ENCODE assay signal across 14 cellular contexts in genomic region chr16:4618645-4619418, GRCh38. TPM values are rescaled to one million over a fixed set of nuclear protein-coding genes. Genes with fewer than 3 reads are reported as not detected.
DNase-seq lines count a peak whose midpoint lies in the region; ATAC-seq and TF ChIP-seq lines count a peak whose summit lies in the region.
"Had no signal": no experiment of that assay in that cellular context is flagged by ENCODE, and none has a peak within 500 bp of the region (broad histone marks: within the 10 kb centered on the region; RNA-seq: fewer than 3 reads in every experiment).

No MANE protein-coding gene starts in this region.

- H3K9me3 Mint-ChIP-seq in activated naive CD4-positive, alpha-beta T cell treated with anti-CD3 and anti-CD28 coated beads, Interleukin-2, amount 10 ng/mL, durations not matched to agents 7 days and 5 days, result no peaks in the 10 kb centered on the region
- H3K9me3 Mint-ChIP-seq: neural progenitor cell had no signal

- H3K27ac Mint-ChIP-seq in activated naive CD4-positive, alpha-beta T cell treated with anti-CD3 and anti-CD28 coated beads, Interleukin-2, amount 10 ng/mL, durations not matched to agents 7 days and 5 days, result peak overlapping the region; percentile 37
- no peak overlapping the region for H3K27ac Mint-ChIP-seq in T-helper 17 cell
- H3K27ac Mint-ChIP-seq: neural progenitor cell had no signal

- peaks cover 41% of the 10 kb centered on the region for H3K4me1 Mint-ChIP-seq in activated naive CD4-positive, alpha-beta T cell treated with anti-CD3 and anti-CD28 coated beads, Interleukin-2, amount 10 ng/mL, durations not matched to agents 7 days and 5 days
- H3K4me1 Mint-ChIP-seq in T-helper 17 cell, result peaks cover 8% of the 10 kb centered on the region

- no peaks in the 10 kb centered on the region for H3K36me3 Mint-ChIP-seq in activated naive CD4-positive, alpha-beta T cell treated with anti-CD3 and anti-CD28 coated beads, Interleukin-2, amount 10 ng/mL, durations not matched to agents 7 days and 5 days
- peaks cover 2% of the 10 kb centered on the region for H3K36me3 Mint-ChIP-seq in T-helper 17 cell (ENCODE audit: low read depth)
- H3K36me3 Mint-ChIP-seq: neural progenitor cell had no signal

- 54% methylated on average over 8 of the region's 8 CpGs for WGBS in liver
- WGBS in upper lobe of left lung, 2 donors, result 69 to 72% methylated on average over 3 to 8 of the region's 8 CpGs

- TF ChIP-seq CTCF in RWPE2 (IDR thresholded peaks at IDR 0.05; ENCODE audit: poor library complexity, severe bottlenecking) (no peak), liver (IDR thresholded peaks at IDR 0.05; ENCODE audit: low read depth, low read length, missing input control) (peak; percentile 23), upper lobe of left lung (IDR thresholded peaks at IDR 0.05) (no peak)

- H3K4me3 Mint-ChIP-seq in activated naive CD4-positive, alpha-beta T cell treated with anti-CD3 and anti-CD28 coated beads, Interleukin-2, amount 10 ng/mL, durations not matched to agents 7 days and 5 days, result no peak overlapping the region
- no peak overlapping the region for H3K4me3 Mint-ChIP-seq in T-helper 17 cell
- H3K4me3 Mint-ChIP-seq: neural progenitor cell had no signal

- H3K4me1 ChIP-seq in RWPE2 (ENCODE audit: insufficient read depth, poor library complexity, severe bottlenecking) (peaks cover 19% of the 10 kb centered on the region), liver (ENCODE audit: control insufficient read depth in 4 of 4, insufficient read depth in 4 of 4, low read length in 3 of 4) (peaks cover 12 to 47% (median 30%) of the 10 kb centered on the region in 4 donors), upper lobe of left lung (peaks cover 26 to 45% (median 36%) of the 10 kb centered on the region in 4 donors)

- H3K9ac ChIP-seq in liver (ENCODE audit: low read depth in 1 of 2, low read length in 2 of 2), result peak overlapping the region in 1 of 2 donors; percentile 99
- H3K9ac ChIP-seq: neural progenitor cell had no signal

- TF ChIP-seq POLR2A in upper lobe of left lung (IDR thresholded peaks at IDR 0.05), result no peak

- DNase-seq in activated naive CD4-positive, alpha-beta T cell treated with anti-CD3 and anti-CD28 coated beads, Interleukin-2, amount 10 ng/mL, durations not matched to agents 7 days and 5 days, result no peak
- DNase-seq in activated naive CD4-positive, alpha-beta T cell treated with anti-CD3 and anti-CD28 coated beads, Interleukin-2, amount 50 U/mL, for 16 hours, result no peak
- DNase-seq in RWPE2 (ENCODE audit: low spot score) (no peak), upper lobe of left lung (no peak), T-helper 17 cell (no peak), epidermal melanocyte (ENCODE audit: insufficient read length, low spot score) (no peak)
- DNase-seq: activated CD4-positive, alpha-beta T cell treated with anti-CD3 and anti-CD28 coated beads, Interleukin-2, amount 50 U/mL, for 1 hour; brain microvascular endothelial cell; left cardiac atrium; T-helper 2 cell; tibial artery had no signal

- H3K36me3 ChIP-seq in RWPE2 (ENCODE audit: low read depth), result no peaks in the 10 kb centered on the region
- H3K36me3 ChIP-seq in liver (ENCODE audit: control insufficient read depth in 4 of 4, insufficient read depth in 3 of 4, low read depth in 1 of 4, low read length in 3 of 4), result no peaks in the 10 kb centered on the region
- H3K36me3 ChIP-seq in upper lobe of left lung, result no peaks in the 10 kb centered on the region
- H3K36me3 ChIP-seq: brain microvascular endothelial cell, neural progenitor cell, tibial artery had no signal

- H3K27me3 ChIP-seq in RWPE2 (ENCODE audit: insufficient read depth, poor library complexity, severe bottlenecking) (no peaks in the 10 kb centered on the region), liver (ENCODE audit: control insufficient read depth in 4 of 4, insufficient read depth in 4 of 4, low read length in 3 of 4) (no peaks in the 10 kb centered on the region), upper lobe of left lung (no peaks in the 10 kb centered on the region)
- H3K27me3 ChIP-seq: brain microvascular endothelial cell, neural progenitor cell, tibial artery had no signal

- H3K9me3 ChIP-seq in RWPE2 (ENCODE audit: severe bottlenecking) (no peaks in the 10 kb centered on the region), liver (ENCODE audit: control insufficient read depth in 4 of 4, low read length in 3 of 4) (no peaks in the 10 kb centered on the region), upper lobe of left lung (no peaks in the 10 kb centered on the region), T-helper 17 cell (ENCODE audit: control insufficient read depth, low read length, poor library complexity, severe bottlenecking) (no peaks in the 10 kb centered on the region)
- H3K9me3 ChIP-seq: tibial artery had no signal

- no peak overlapping the region for H3K4me3 ChIP-seq in RWPE2 (ENCODE audit: severe bottlenecking)
- no peak overlapping the region for H3K4me3 ChIP-seq in liver (ENCODE audit: low read depth in 1 of 3, low read length in 3 of 3)
- no peak overlapping the region for H3K4me3 ChIP-seq in upper lobe of left lung
- H3K4me3 ChIP-seq: neural progenitor cell, tibial artery had no signal

- no peaks in the 10 kb centered on the region for H3K27me3 Mint-ChIP-seq in activated naive CD4-positive, alpha-beta T cell treated with anti-CD3 and anti-CD28 coated beads, Interleukin-2, amount 10 ng/mL, durations not matched to agents 7 days and 5 days
- no peaks in the 10 kb centered on the region for H3K27me3 Mint-ChIP-seq in T-helper 17 cell

- no peak for TF ChIP-seq EP300 in upper lobe of left lung (IDR thresholded peaks at IDR 0.05)

- TF ChIP-seq RAD21 in liver (IDR thresholded peaks at IDR 0.05), result peak; percentile 28 to 60

- H3K27ac ChIP-seq in RWPE2 (ENCODE audit: poor library complexity, severe bottlenecking) (peak overlapping the region; percentile 64), liver (ENCODE audit: low read depth in 1 of 2, low read length in 2 of 2) (peak overlapping the region; percentile 95 to 100), upper lobe of left lung (peak overlapping the region in 3 of 4 donors; percentile 12 to 97 (median 58))
- H3K27ac ChIP-seq: brain microvascular endothelial cell, neural progenitor cell had no signal

- ATAC-seq in RWPE2 (ENCODE audit: low read depth) (peak; percentile 48), upper lobe of left lung (ENCODE audit: low FRiP score in 2 of 2) (no peak), HG03095 (IDR thresholded peaks at IDR 0.05; ENCODE audit: unreplicated experiment) (no peak), T-helper 17 cell (no peak)
- ATAC-seq: left cardiac atrium had no signal

- CTCF ChIA-PET in activated naive CD4-positive, alpha-beta T cell treated with anti-CD3 and anti-CD28 coated beads, Interleukin-2, amount 10 ng/mL, durations not matched to agents 7 days and 5 days (lab: Charles Lee), result interaction anchor here (0.7 to 0.8 kb wide), 2 partner anchors 64 to 104 kb away, joined by 3 read pairs; no protein-coding TSS in a partner anchor

TF ChIP-seq in liver, 16 proteins besides CTCF, POLR2A, EP300 and RAD21 (continues in another document):
- TF ChIP-seq, protein P1, sequence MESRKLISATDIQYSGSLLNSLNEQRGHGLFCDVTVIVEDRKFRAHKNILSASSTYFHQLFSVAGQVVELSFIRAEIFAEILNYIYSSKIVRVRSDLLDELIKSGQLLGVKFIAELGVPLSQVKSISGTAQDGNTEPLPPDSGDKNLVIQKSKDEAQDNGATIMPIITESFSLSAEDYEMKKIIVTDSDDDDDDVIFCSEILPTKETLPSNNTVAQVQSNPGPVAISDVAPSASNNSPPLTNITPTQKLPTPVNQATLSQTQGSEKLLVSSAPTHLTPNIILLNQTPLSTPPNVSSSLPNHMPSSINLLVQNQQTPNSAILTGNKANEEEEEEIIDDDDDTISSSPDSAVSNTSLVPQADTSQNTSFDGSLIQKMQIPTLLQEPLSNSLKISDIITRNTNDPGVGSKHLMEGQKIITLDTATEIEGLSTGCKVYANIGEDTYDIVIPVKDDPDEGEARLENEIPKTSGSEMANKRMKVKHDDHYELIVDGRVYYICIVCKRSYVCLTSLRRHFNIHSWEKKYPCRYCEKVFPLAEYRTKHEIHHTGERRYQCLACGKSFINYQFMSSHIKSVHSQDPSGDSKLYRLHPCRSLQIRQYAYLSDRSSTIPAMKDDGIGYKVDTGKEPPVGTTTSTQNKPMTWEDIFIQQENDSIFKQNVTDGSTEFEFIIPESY (IDR thresholded peaks at IDR 0.05), result no peak
- TF ChIP-seq YY1 (IDR thresholded peaks at IDR 0.05) (peak; percentile 57), HNF4A (conservative IDR thresholded peaks at IDR 0.05) (peak; percentile 85 to 90), FOXA1 (IDR thresholded peaks at IDR 0.05) (no peak), JUND (IDR thresholded peaks at IDR 0.05) (peak in 1 of 2 donors; percentile 48), NR2F2 (IDR thresholded peaks at IDR 0.05) (peak; percentile 78), GABPA (IDR thresholded peaks at IDR 0.05 in 1 of 2, conservative IDR thresholded peaks at IDR 0.05 in 1 of 2) (no peak), FOXA2 (IDR thresholded peaks at IDR 0.05) (no peak), HNF4G (IDR thresholded peaks at IDR 0.05) (peak; percentile 83), TAF1 (conservative IDR thresholded peaks at IDR 0.05) (no peak), SP1 (IDR thresholded peaks at IDR 0.05) (peak; percentile 97), EGR1 (IDR thresholded peaks at IDR 0.05; ENCODE audit: low read depth in 2 of 2) (peak in 1 of 2 donors; percentile 13), RXRA (IDR thresholded peaks at IDR 0.05) (peak; percentile 73 to 88)
- TF ChIP-seq, protein P2, sequence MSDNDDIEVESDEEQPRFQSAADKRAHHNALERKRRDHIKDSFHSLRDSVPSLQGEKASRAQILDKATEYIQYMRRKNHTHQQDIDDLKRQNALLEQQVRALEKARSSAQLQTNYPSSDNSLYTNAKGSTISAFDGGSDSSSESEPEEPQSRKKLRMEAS (IDR thresholded peaks at IDR 0.05), result peak; percentile 36
- TF ChIP-seq, protein P3, sequence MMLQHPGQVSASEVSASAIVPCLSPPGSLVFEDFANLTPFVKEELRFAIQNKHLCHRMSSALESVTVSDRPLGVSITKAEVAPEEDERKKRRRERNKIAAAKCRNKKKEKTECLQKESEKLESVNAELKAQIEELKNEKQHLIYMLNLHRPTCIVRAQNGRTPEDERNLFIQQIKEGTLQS (IDR thresholded peaks at IDR 0.05), result peak; percentile 29

RNA-seq across cellular contexts. Expression of gene UBALD1, which starts 4.1 kb away (rescaled TPM):
- total RNA-seq in liver (1 to 10 TPM; 4.5 to 6.9 TPM), upper lobe of left lung (10 to 100 TPM; 14.9 to 43.9 (median 25.8) TPM), T-helper 17 cell (10 to 100 TPM; 25.8 to 26.6 TPM)
- polyA plus RNA-seq in liver, result 10 to 100 TPM in 1 of 2 donors, 1 to 10 TPM in 1; 8.2 to 22.4 TPM

RNA-seq across cellular contexts. Expression of gene MGRN1, which starts 5.8 kb away (rescaled TPM):
- total RNA-seq in liver (10 to 100 TPM; 15.9 to 35.7 TPM), upper lobe of left lung (100 to 1,000 TPM in 3 of 6 donors, 10 to 100 TPM in 3; 49.0 to 148 (median 99.1) TPM), T-helper 17 cell (10 to 100 TPM; 69.3 to 74.7 TPM)
- 10 to 100 TPM; 21.9 to 29.9 TPM for polyA plus RNA-seq in liver
